22 cellular contexts compared by ENCODE assay signal in the genomic region with DNA sequence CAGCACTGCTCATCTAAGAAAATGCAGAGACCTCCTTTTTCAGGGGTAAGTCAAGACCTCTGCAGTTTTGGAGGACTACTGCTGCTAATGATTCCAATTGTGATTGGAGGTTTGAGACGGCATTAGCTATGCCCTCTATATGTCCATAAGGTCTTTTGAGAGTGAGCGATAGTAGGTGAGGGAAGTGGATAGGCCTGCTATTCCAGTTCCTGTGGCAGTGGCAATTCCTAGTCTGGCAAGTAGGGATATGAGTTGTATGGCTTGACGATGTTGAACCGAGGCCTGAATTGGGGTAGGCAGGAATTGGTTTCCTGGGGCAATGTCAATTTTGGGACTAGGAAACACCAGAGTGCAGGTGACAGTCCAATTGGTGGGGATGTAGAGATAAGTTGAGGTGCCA.
"Had no signal": no experiment of that assay in that cellular context is flagged by ENCODE, and none has a peak within 500 bp of the region (broad histone marks: within the 10 kb centered on the region; RNA-seq: fewer than 3 reads in every experiment).

No MANE protein-coding gene starts in this region.

- H3K27me3 Mint-ChIP-seq: activated CD4-positive, alpha-beta T cell treated with anti-CD3 and anti-CD28 coated beads, Interleukin-2, amount 10 ng/mL, durations not matched to agents 7 days and 5 days; brain; naive B cell; stimulated activated naive B cell treated with anti-CD40 and anti-IgM and Interleukin-4, amounts not matched to agents 10 μg/mL and 1 μg/mL and 100 μg/mL, for 72 hours had no signal

- H3K4me2 ChIP-seq: neural progenitor cell had no signal

- H3K4me1 ChIP-seq: gastroesophageal sphincter, heart left ventricle, neural progenitor cell, right lobe of liver, vagina had no signal

- H3K9me3 ChIP-seq: heart left ventricle, right lobe of liver, thoracic aorta, vagina had no signal

- H3K36me3 Mint-ChIP-seq: brain; naive B cell; neural progenitor cell; stimulated activated naive B cell treated with anti-CD40 and anti-IgM and Interleukin-4, amounts not matched to agents 10 μg/mL and 1 μg/mL and 100 μg/mL, for 72 hours; type B pancreatic cell had no signal

- H3K9ac ChIP-seq: neural progenitor cell had no signal

- DNase-seq: activated CD4-positive, alpha-beta T cell treated with anti-CD3 and anti-CD28 coated beads, Interleukin-2, amount 10 ng/mL, durations not matched to agents 7 days and 5 days; activated gamma-delta T cell; aorta; caudate nucleus; heart left ventricle; islet precursor cell; left cardiac atrium; mesenchymal stem cell; naive B cell; posterior cingulate gyrus; right lobe of liver; stimulated activated naive B cell treated with anti-CD40 and anti-IgM and Interleukin-4, amounts not matched to agents 10 μg/mL and 1 μg/mL and 100 μg/mL, for 72 hours had no signal

- ATAC-seq: activated naive CD4-positive, alpha-beta T cell treated with anti-CD3 and anti-CD28 coated beads, Interleukin-2, amount 50 U/mL, for 72 hours; gastroesophageal sphincter; heart left ventricle; left cardiac atrium; right lobe of liver; stimulated activated naive B cell treated with anti-CD40 and anti-IgM and Interleukin-4, amounts not matched to agents 10 μg/mL and 1 μg/mL and 100 μg/mL, for 72 hours had no signal

- H3K4me3 Mint-ChIP-seq: brain; naive B cell; neural progenitor cell; stimulated activated naive B cell treated with anti-CD40 and anti-IgM and Interleukin-4, amounts not matched to agents 10 μg/mL and 1 μg/mL and 100 μg/mL, for 72 hours; T-helper 2 cell treated with Interferon-gamma antibody and Interleukin-4, amounts not matched to agents 5 μg/mL and 100 μg/mL, for 36 hours; type B pancreatic cell had no signal

- H3K4me3 ChIP-seq: gastroesophageal sphincter, heart left ventricle, neural progenitor cell, right lobe of liver, skin epidermis, thoracic aorta, vagina had no signal

- H3K36me3 ChIP-seq: gastroesophageal sphincter, heart left ventricle, neural progenitor cell, right lobe of liver, thoracic aorta, vagina had no signal

- H2AFZ ChIP-seq: neural progenitor cell had no signal

- H3K27ac Mint-ChIP-seq: activated naive CD4-positive, alpha-beta T cell treated with anti-CD3 and anti-CD28 coated beads, Interleukin-2, amount 50 U/mL, for 72 hours; brain; naive B cell; neural progenitor cell; stimulated activated naive B cell treated with anti-CD40 and anti-IgM and Interleukin-4, amounts not matched to agents 10 μg/mL and 1 μg/mL and 100 μg/mL, for 72 hours; T-helper 2 cell treated with Interferon-gamma antibody and Interleukin-4, amounts not matched to agents 5 μg/mL and 100 μg/mL, for 36 hours; type B pancreatic cell had no signal

- H3K4me1 Mint-ChIP-seq: activated CD4-positive, alpha-beta T cell treated with anti-CD3 and anti-CD28 coated beads, Interleukin-2, amount 10 ng/mL, durations not matched to agents 7 days and 5 days; brain; naive B cell; neural progenitor cell; stimulated activated naive B cell treated with anti-CD40 and anti-IgM and Interleukin-4, amounts not matched to agents 10 μg/mL and 1 μg/mL and 100 μg/mL, for 72 hours had no signal

- H3K27ac ChIP-seq: gastroesophageal sphincter, heart left ventricle, neural progenitor cell, right lobe of liver, skin epidermis, thoracic aorta, vagina, VCaP had no signal

- H3K27me3 ChIP-seq: gastroesophageal sphincter, heart left ventricle, neural progenitor cell, right lobe of liver, vagina had no signal

- H3K9me3 Mint-ChIP-seq: neural progenitor cell had no signal
